Comparison of ENCODE assay signal across 1 cellular context in genomic region chr5:140220698-140221064, GRCh38.
TF ChIP-seq lines count a peak whose summit lies in the region.

No MANE protein-coding gene starts in this region.

TF ChIP-seq in HCT116, 20 proteins besides CTCF, POLR2A, EP300 and RAD21:
- TF ChIP-seq ZBTB33 (IDR thresholded peaks at IDR 0.05; ENCODE audit: extremely low read depth, insufficient replicate concordance, low read length) (no peak), ELF1 (IDR thresholded peaks at IDR 0.05; ENCODE audit: borderline replicate concordance, low read depth) (no peak), MAX (IDR thresholded peaks at IDR 0.05) (no peak)
